Comparison of ENCODE assay signal across 25 cellular contexts in the genomic region with DNA sequence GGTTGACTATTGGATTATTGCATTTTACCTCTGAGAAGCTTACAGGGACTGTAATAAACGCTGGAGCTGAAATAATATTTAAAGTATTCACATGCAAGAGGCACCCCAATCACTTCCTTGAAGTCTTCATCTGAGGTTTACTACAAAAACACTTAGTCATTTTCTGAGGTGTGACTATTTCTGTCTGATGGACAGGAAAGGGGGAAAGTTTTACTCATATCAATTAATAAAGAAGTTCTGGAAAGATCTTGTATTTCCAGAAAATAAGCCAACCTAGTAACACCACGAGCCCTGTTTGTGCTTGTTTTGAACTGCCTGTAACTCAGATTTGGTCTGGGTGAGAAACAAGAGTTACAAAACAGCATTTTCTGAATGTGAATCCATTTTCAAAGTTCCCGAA.
A peak's percentile ranks its signal among the peaks of the same experiment; 100 is the strongest.
DNase-seq lines count a peak whose midpoint lies in the region; ATAC-seq and TF ChIP-seq lines count a peak whose summit lies in the region.
"Had no signal": no experiment of that assay in that cellular context is flagged by ENCODE, and none has a peak within 500 bp of the region (broad histone marks: within the 10 kb centered on the region; RNA-seq: fewer than 3 reads in every experiment).

No MANE protein-coding gene starts in this region.

- no peaks in the 10 kb centered on the region for H4K20me1 ChIP-seq in osteoblast (ENCODE audit: insufficient read depth, low read length)

- no peaks in the 10 kb centered on the region for H3K79me2 ChIP-seq in osteoblast (ENCODE audit: insufficient read depth, low read length)

- no peaks in the 10 kb centered on the region for H3K9me3 ChIP-seq in naive thymus-derived CD4-positive, alpha-beta T cell (ENCODE audit: control insufficient read depth in 2 of 3, low read length in 3 of 3)
- no peaks in the 10 kb centered on the region for H3K9me3 ChIP-seq in osteoblast (ENCODE audit: low read depth, low read length)
- H3K9me3 ChIP-seq: BE2C, body of pancreas, left lung, stomach, tibial artery had no signal

- H3K4me1 Mint-ChIP-seq in activated T-cell treated with anti-CD3 and anti-CD28 coated beads, Interleukin-2, amount 50 U/mL, for 4 hours (ENCODE audit: low read depth), result peaks cover 43% of the 10 kb centered on the region
- peaks cover 23 to 36% (median 26%) of the 10 kb centered on the region in 3 donors for H3K4me1 Mint-ChIP-seq in T-cell
- H3K4me1 Mint-ChIP-seq in natural killer cell treated with Interleukin-12 subunit alpha and Interleukin-12 subunit beta and Interleukin-15 and Interleukin-18, amount 100 ng/mL, for 72 hours (ENCODE audit: low read depth in 2 of 2), result peaks cover 37 to 46% of the 10 kb centered on the region in 2 donors
- peaks cover 0 to 53% (median 38%) of the 10 kb centered on the region in 7 donors for H3K4me1 Mint-ChIP-seq in naive thymus-derived CD4-positive, alpha-beta T cell
- H3K4me1 Mint-ChIP-seq: IgD-negative memory B cell had no signal

- no peak for TF ChIP-seq CTCF in osteoblast (IDR thresholded peaks at IDR 0.05; ENCODE audit: extremely low read depth, low read depth, low read length)

- H3K4me3 ChIP-seq in naive thymus-derived CD4-positive, alpha-beta T cell (ENCODE audit: low read length), result no peak overlapping the region
- no peak overlapping the region for H3K4me3 ChIP-seq in osteoblast (ENCODE audit: insufficient read depth, low read length)
- H3K4me3 ChIP-seq: body of pancreas, heart right ventricle, left lung, smooth muscle cell, stomach, tibial artery had no signal

- no peaks in the 10 kb centered on the region for H3K9me3 Mint-ChIP-seq in activated T-cell treated with anti-CD3 and anti-CD28 coated beads, Interleukin-2, amount 50 U/mL, for 4 hours
- no peaks in the 10 kb centered on the region for H3K9me3 Mint-ChIP-seq in T-cell
- peaks cover 0 to 5% of the 10 kb centered on the region in 2 donors for H3K9me3 Mint-ChIP-seq in activated naive CD4-positive, alpha-beta T cell treated with anti-CD3 and anti-CD28 coated beads, Interleukin-2, amount 50 U/mL, for 72 hours
- no peaks in the 10 kb centered on the region for H3K9me3 Mint-ChIP-seq in natural killer cell treated with Interleukin-12 subunit alpha and Interleukin-12 subunit beta and Interleukin-15 and Interleukin-18, amount 100 ng/mL, for 72 hours
- H3K9me3 Mint-ChIP-seq in naive thymus-derived CD4-positive, alpha-beta T cell, result peaks cover 0 to 2% (median 0%) of the 10 kb centered on the region in 11 donors
- H3K9me3 Mint-ChIP-seq: IgD-negative memory B cell; naive thymus-derived CD8-positive, alpha-beta T cell had no signal

- no peak overlapping the region for H2AFZ ChIP-seq in osteoblast (ENCODE audit: low read length)

- no peak overlapping the region for H3K4me3 Mint-ChIP-seq in activated T-cell treated with anti-CD3 and anti-CD28 coated beads, Interleukin-2, amount 50 U/mL, for 4 hours
- no peak overlapping the region for H3K4me3 Mint-ChIP-seq in T-cell
- H3K4me3 Mint-ChIP-seq in natural killer cell treated with Interleukin-12 subunit alpha and Interleukin-12 subunit beta and Interleukin-15 and Interleukin-18, amount 100 ng/mL, for 72 hours, result peak overlapping the region; percentile 76
- peak overlapping the region in 1 of 10 donors; percentile 16 for H3K4me3 Mint-ChIP-seq in naive thymus-derived CD4-positive, alpha-beta T cell
- H3K4me3 Mint-ChIP-seq: IgD-negative memory B cell; naive thymus-derived CD8-positive, alpha-beta T cell had no signal

- H3K4me1 ChIP-seq in naive thymus-derived CD4-positive, alpha-beta T cell (ENCODE audit: control insufficient read depth in 2 of 2, insufficient read depth in 2 of 2, low read length in 2 of 2), result peaks cover 5 to 12% of the 10 kb centered on the region in 2 donors
- no peaks in the 10 kb centered on the region for H3K4me1 ChIP-seq in osteoblast (ENCODE audit: insufficient read depth, low read length)
- H3K4me1 ChIP-seq: BE2C, body of pancreas, left lung, tibial artery had no signal

- CTCF ChIA-PET in T-cell (lab: Charles Lee), result interaction anchor here in 1 of 2 donors (0.6 kb wide), 1 partner anchor 8 kb away, joined by 3 read pairs; no protein-coding TSS in a partner anchor
- CTCF ChIA-PET in naive thymus-derived CD4-positive, alpha-beta T cell (lab: Charles Lee), result interaction anchor here (0.8 to 1.6 kb wide), 2 partner anchors 41 to 43 kb away, joined by 3 to 6 read pairs; no protein-coding TSS in a partner anchor

- ATAC-seq in activated T-cell treated with anti-CD3 and anti-CD28 coated beads, Interleukin-2, amount 50 U/mL, for 4 hours, result peak; percentile 70 to 75
- ATAC-seq in T-cell (replicated peaks in 1 of 4), result no peak
- peak; percentile 41 to 82 for ATAC-seq in activated naive CD4-positive, alpha-beta T cell treated with anti-CD3 and anti-CD28 coated beads, Interleukin-2, amount 50 U/mL, for 72 hours
- ATAC-seq in natural killer cell treated with Interleukin-12 subunit alpha and Interleukin-12 subunit beta and Interleukin-15 and Interleukin-18, amount 100 ng/mL, for 72 hours, result peak; percentile 79 to 82
- ATAC-seq in naive thymus-derived CD4-positive, alpha-beta T cell, result no peak
- ATAC-seq: body of pancreas; heart right ventricle; left lung; naive thymus-derived CD8-positive, alpha-beta T cell; SK-N-SH treated with all-trans-retinoic acid at 6 μM for 48 hours had no signal

- H3K27ac Mint-ChIP-seq in T-cell, result peak overlapping the region; percentile 39 to 71
- peak overlapping the region; percentile 30 to 99 for H3K27ac Mint-ChIP-seq in activated naive CD4-positive, alpha-beta T cell treated with anti-CD3 and anti-CD28 coated beads, Interleukin-2, amount 50 U/mL, for 72 hours
- H3K27ac Mint-ChIP-seq in natural killer cell treated with Interleukin-12 subunit alpha and Interleukin-12 subunit beta and Interleukin-15 and Interleukin-18, amount 100 ng/mL, for 72 hours, result peak overlapping the region; percentile 64 to 90
- peak overlapping the region in 3 of 9 donors; percentile 55 to 82 (median 71) for H3K27ac Mint-ChIP-seq in naive thymus-derived CD4-positive, alpha-beta T cell
- H3K27ac Mint-ChIP-seq: IgD-negative memory B cell had no signal

- POLR2A ChIA-PET in T-cell (lab: Charles Lee), result no interaction called here
- POLR2A ChIA-PET in naive thymus-derived CD4-positive, alpha-beta T cell (lab: Charles Lee), result interaction anchor here (0.6 to 1.9 kb wide), 4 partner anchors 36 to 114 kb away, joined by 3 to 10 read pairs (median 4); no protein-coding TSS in a partner anchor

- no peaks in the 10 kb centered on the region for H3K27me3 ChIP-seq in naive thymus-derived CD4-positive, alpha-beta T cell (ENCODE audit: control insufficient read depth in 2 of 2, insufficient read depth in 2 of 2, low read length in 2 of 2)
- H3K27me3 ChIP-seq in osteoblast (ENCODE audit: insufficient read depth, low read length), result no peaks in the 10 kb centered on the region
- H3K27me3 ChIP-seq: BE2C, body of pancreas had no signal

- no peaks in the 10 kb centered on the region for H3K36me3 ChIP-seq in naive thymus-derived CD4-positive, alpha-beta T cell (ENCODE audit: control insufficient read depth in 2 of 3, insufficient read depth in 3 of 3, low read length in 3 of 3)
- H3K36me3 ChIP-seq in osteoblast (ENCODE audit: insufficient read depth, low read length), result no peaks in the 10 kb centered on the region
- H3K36me3 ChIP-seq: BE2C, heart right ventricle, left lung, stomach, tibial artery had no signal

- DNase-seq in activated T-cell treated with anti-CD3 and anti-CD28 coated beads, Interleukin-2, amount 50 U/mL, for 4 hours, result no peak
- DNase-seq in activated T-cell treated with anti-CD3 and anti-CD28 coated beads for 4 hours, result no peak
- DNase-seq in T-cell, result no peak
- DNase-seq in activated naive CD4-positive, alpha-beta T cell treated with anti-CD3 and anti-CD28 coated beads, Interleukin-2, amount 50 U/mL, for 72 hours (ENCODE audit: low spot score in 2 of 2), result peak in 1 of 2 donors; percentile 30
- no peak for DNase-seq in natural killer cell treated with Interleukin-12 subunit alpha and Interleukin-12 subunit beta and Interleukin-15 and Interleukin-18, amount 100 ng/mL, for 72 hours (ENCODE audit: low spot score)
- DNase-seq in naive thymus-derived CD4-positive, alpha-beta T cell, result no peak
- no peak for DNase-seq in osteoblast (ENCODE audit: insufficient read length, low spot score, missing footprints)
- DNase-seq in islet precursor cell, result no peak
- DNase-seq: activated CD4-positive, CD25-positive, alpha-beta regulatory T cell treated with anti-CD3 and anti-CD28 coated beads, Interleukin-2, amount 50 U/mL, for 72 hours; activated CD8-positive, alpha-beta memory T cell treated with anti-CD3 and anti-CD28 coated beads, Interleukin-2, amount 50 U/mL, for 4 hours; BE2C; body of pancreas; DMS53; heart right ventricle; left lung; naive thymus-derived CD8-positive, alpha-beta T cell; NCI-H1105 treated with DMSO at 0.1 percent for 48 hours; NCI-H2081 treated with DMSO at 0.1 percent for 48 hours; retina; stomach; T1000; tibial artery had no signal

- intact Hi-C loops in naive thymus-derived CD4-positive, alpha-beta T cell (cut with micrococcal nuclease), result no loop called here

- H3K27ac ChIP-seq in naive thymus-derived CD4-positive, alpha-beta T cell (ENCODE audit: low read depth, low read length), result no peak overlapping the region
- no peak overlapping the region for H3K27ac ChIP-seq in osteoblast (ENCODE audit: low read depth, low read length)
- H3K27ac ChIP-seq: body of pancreas, heart right ventricle, left lung, stomach, tibial artery had no signal

- H3K27me3 Mint-ChIP-seq in activated T-cell treated with anti-CD3 and anti-CD28 coated beads, Interleukin-2, amount 50 U/mL, for 4 hours (ENCODE audit: low read depth), result no peaks in the 10 kb centered on the region
- H3K27me3 Mint-ChIP-seq in T-cell, result peaks cover 0 to 2% of the 10 kb centered on the region in 2 donors
- H3K27me3 Mint-ChIP-seq in natural killer cell treated with Interleukin-12 subunit alpha and Interleukin-12 subunit beta and Interleukin-15 and Interleukin-18, amount 100 ng/mL, for 72 hours, result no peaks in the 10 kb centered on the region
- no peaks in the 10 kb centered on the region for H3K27me3 Mint-ChIP-seq in naive thymus-derived CD4-positive, alpha-beta T cell
- H3K27me3 Mint-ChIP-seq: naive thymus-derived CD8-positive, alpha-beta T cell had no signal

- H3K4me2 ChIP-seq in osteoblast (ENCODE audit: insufficient read depth, low read length), result no peak overlapping the region
- H3K4me2 ChIP-seq: smooth muscle cell had no signal

- no peaks in the 10 kb centered on the region for H3K36me3 Mint-ChIP-seq in activated T-cell treated with anti-CD3 and anti-CD28 coated beads, Interleukin-2, amount 50 U/mL, for 4 hours (ENCODE audit: insufficient read depth)
- peaks cover 3% of the 10 kb centered on the region for H3K36me3 Mint-ChIP-seq in T-cell
- peaks cover 0 to 17% of the 10 kb centered on the region in 2 donors for H3K36me3 Mint-ChIP-seq in activated naive CD4-positive, alpha-beta T cell treated with anti-CD3 and anti-CD28 coated beads, Interleukin-2, amount 50 U/mL, for 72 hours
- H3K36me3 Mint-ChIP-seq in natural killer cell treated with Interleukin-12 subunit alpha and Interleukin-12 subunit beta and Interleukin-15 and Interleukin-18, amount 100 ng/mL, for 72 hours, result no peaks in the 10 kb centered on the region
- peaks cover 0 to 11% (median 0%) of the 10 kb centered on the region in 5 donors for H3K36me3 Mint-ChIP-seq in naive thymus-derived CD4-positive, alpha-beta T cell

Comparison
In these comparisons a context has a peak if more than half of its experiments do, and no peak if none do; other contexts are left out.
1. ATAC-seq: peak in activated T-cell treated with anti-CD3 and anti-CD28 coated beads, Interleukin-2, amount 50 U/mL, for 4 hours (2 of 2), activated naive CD4-positive, alpha-beta T cell treated with anti-CD3 and anti-CD28 coated beads, Interleukin-2, amount 50 U/mL, for 72 hours (2 of 2) and natural killer cell treated with Interleukin-12 subunit alpha and Interleukin-12 subunit beta and Interleukin-15 and Interleukin-18, amount 100 ng/mL, for 72 hours (2 of 2); none in T-cell (0 of 4) and naive thymus-derived CD4-positive, alpha-beta T cell (single experiment).